ENCODE assay signal across 8 cellular contexts in genomic region chr2:241315183-241315878, GRCh38. TPM values are rescaled to one million over a fixed set of nuclear protein-coding genes. Genes with fewer than 3 reads are reported as not detected.
DNase-seq lines count a peak whose midpoint lies in the region; ATAC-seq and TF ChIP-seq lines count a peak whose summit lies in the region.

Gene HDLBP, minus strand, starts transcription at chr2:241315672. Its CDS starts 48,803 bp downstream, at chr2:241266869.

- H3K9ac ChIP-seq in DND-41 (ENCODE audit: low read depth, low read length) (peak within 1 kb of the TSS; percentile 82), GM23248 (peak within 1 kb of the TSS; percentile 99)

- peak within 1 kb of the TSS; percentile 72 for H3K4me2 ChIP-seq in DND-41 (ENCODE audit: insufficient read depth, low read length)
- H3K4me2 ChIP-seq in GM23248 (ENCODE audit: unreplicated experiment) = peak within 1 kb of the TSS; percentile 100

- POLR2A ChIA-PET in naive thymus-derived CD4-positive, alpha-beta T cell (lab: Charles Lee) = interaction anchor here (0.5 to 5.0 kb wide), 25 partner anchors 9 to 750 kb away, joined by 3 to 87 read pairs (median 4); partner anchors contain the start of genes ATG4B, DTYMK, MTERF4 and PASK

- H3K79me2 ChIP-seq in DND-41 (ENCODE audit: insufficient read depth, low read length) (peaks cover 96% of the 10 kb centered on the region), GM23248 (ENCODE audit: insufficient read depth) (peaks cover 90% of the 10 kb centered on the region)

- peaks cover 41% of the 10 kb centered on the region for H3K36me3 Mint-ChIP-seq in activated T-helper 1 cell treated with anti-CD3 and anti-CD28 coated beads, Interleukin-12 subunit alpha, Interleukin-12 subunit beta, Interleukin-2, Interleukin-4 antibody, amounts not matched to agents 30 ng/mL and 10 ng/mL and 1 ng/mL, durations not matched to agents 14 hours and 24 hours and 36 hours (ENCODE audit: low read depth)
- H3K36me3 Mint-ChIP-seq in naive thymus-derived CD4-positive, alpha-beta T cell = peaks cover 0 to 14% (median 4%) of the 10 kb centered on the region in 5 donors
- peaks cover 24 to 47% of the 10 kb centered on the region in 2 donors for H3K36me3 Mint-ChIP-seq in stimulated activated naive B cell treated with anti-CD40 and anti-IgM and Interleukin-4, amounts not matched to agents 10 μg/mL and 1 μg/mL and 100 μg/mL, for 72 hours

- H3K9me3 Mint-ChIP-seq in activated T-helper 1 cell treated with anti-CD3 and anti-CD28 coated beads, Interleukin-12 subunit alpha, Interleukin-12 subunit beta, Interleukin-2, Interleukin-4 antibody, amounts not matched to agents 30 ng/mL and 10 ng/mL and 1 ng/mL, durations not matched to agents 14 hours and 24 hours and 36 hours = no peaks in the 10 kb centered on the region
- H3K9me3 Mint-ChIP-seq in naive thymus-derived CD4-positive, alpha-beta T cell = peaks cover 0 to 3% (median 0%) of the 10 kb centered on the region in 11 donors
- no peaks in the 10 kb centered on the region for H3K9me3 Mint-ChIP-seq in stimulated activated naive B cell treated with anti-CD40 and anti-IgM and Interleukin-4, amounts not matched to agents 10 μg/mL and 1 μg/mL and 100 μg/mL, for 72 hours

- ATAC-seq in DND-41 (ENCODE audit: insufficient read depth, low read depth) = peak; percentile 83
- peak; percentile 87 for ATAC-seq in naive thymus-derived CD4-positive, alpha-beta T cell
- peak; percentile 78 to 81 for ATAC-seq in stimulated activated naive B cell treated with anti-CD40 and anti-IgM and Interleukin-4, amounts not matched to agents 10 μg/mL and 1 μg/mL and 100 μg/mL, for 72 hours (replicated peaks)

- H3K9me3 ChIP-seq in DND-41 (ENCODE audit: insufficient read depth, low read length, severe bottlenecking) (no peaks in the 10 kb centered on the region), GM23248 (ENCODE audit: low read depth) (no peaks in the 10 kb centered on the region)
- no peaks in the 10 kb centered on the region for H3K9me3 ChIP-seq in naive thymus-derived CD4-positive, alpha-beta T cell (ENCODE audit: control insufficient read depth in 2 of 3, low read length in 3 of 3)

- peak; percentile 100 for DNase-seq in DND-41
- DNase-seq in GM23248 = peak; percentile 99
- DNase-seq in Kasumi-1 (lab: John Stamatoyannopoulos, UW) = peak; percentile 69 to 81
- DNase-seq in RKO (ENCODE audit: low spot score) = peak; percentile 97
- DNase-seq in activated T-helper 1 cell treated with anti-CD3 and anti-CD28 coated beads, Interleukin-12 subunit alpha, Interleukin-12 subunit beta, Interleukin-2, Interleukin-4 antibody, amounts not matched to agents 30 ng/mL and 10 ng/mL and 1 ng/mL, durations not matched to agents 14 hours and 24 hours and 36 hours (ENCODE audit: low spot score) = peak; percentile 100
- DNase-seq in fibroblast of gingiva (ENCODE audit: low read depth) = peak; percentile 99
- DNase-seq in naive thymus-derived CD4-positive, alpha-beta T cell = peak; percentile 100
- DNase-seq in stimulated activated naive B cell treated with anti-CD40 and anti-IgM and Interleukin-4, amounts not matched to agents 10 μg/mL and 1 μg/mL and 100 μg/mL, for 72 hours = peak; percentile 100

- H3K27ac ChIP-seq in DND-41 (ENCODE audit: low read length) = peak within 1 kb of the TSS; percentile 99
- H3K27ac ChIP-seq in GM23248 = peak within 1 kb of the TSS; percentile 98
- peak within 1 kb of the TSS; percentile 95 for H3K27ac ChIP-seq in naive thymus-derived CD4-positive, alpha-beta T cell (ENCODE audit: low read depth, low read length)

- peak within 1 kb of the TSS; percentile 75 to 88 for H3K4me3 ChIP-seq in DND-41 (ENCODE audit: low read depth in 1 of 2, low read length in 2 of 2)
- peak within 1 kb of the TSS; percentile 96 for H3K4me3 ChIP-seq in GM23248
- peak within 1 kb of the TSS; percentile 98 for H3K4me3 ChIP-seq in naive thymus-derived CD4-positive, alpha-beta T cell (ENCODE audit: low read length)

- H3K27ac Mint-ChIP-seq in activated T-helper 1 cell treated with anti-CD3 and anti-CD28 coated beads, Interleukin-12 subunit alpha, Interleukin-12 subunit beta, Interleukin-2, Interleukin-4 antibody, amounts not matched to agents 30 ng/mL and 10 ng/mL and 1 ng/mL, durations not matched to agents 14 hours and 24 hours and 36 hours = peak within 1 kb of the TSS; percentile 100
- peak within 1 kb of the TSS; percentile 96 to 100 (median 99) for H3K27ac Mint-ChIP-seq in naive thymus-derived CD4-positive, alpha-beta T cell
- peak within 1 kb of the TSS; percentile 99 for H3K27ac Mint-ChIP-seq in stimulated activated naive B cell treated with anti-CD40 and anti-IgM and Interleukin-4, amounts not matched to agents 10 μg/mL and 1 μg/mL and 100 μg/mL, for 72 hours

- peak within 1 kb of the TSS; percentile 100 for H3K4me3 Mint-ChIP-seq in activated T-helper 1 cell treated with anti-CD3 and anti-CD28 coated beads, Interleukin-12 subunit alpha, Interleukin-12 subunit beta, Interleukin-2, Interleukin-4 antibody, amounts not matched to agents 30 ng/mL and 10 ng/mL and 1 ng/mL, durations not matched to agents 14 hours and 24 hours and 36 hours
- H3K4me3 Mint-ChIP-seq in naive thymus-derived CD4-positive, alpha-beta T cell = peak within 1 kb of the TSS; percentile 93 to 100 (median 98)
- peak within 1 kb of the TSS; percentile 95 to 99 for H3K4me3 Mint-ChIP-seq in stimulated activated naive B cell treated with anti-CD40 and anti-IgM and Interleukin-4, amounts not matched to agents 10 μg/mL and 1 μg/mL and 100 μg/mL, for 72 hours

- intact Hi-C loops in activated T-helper 1 cell treated with anti-CD3 and anti-CD28 coated beads, Interleukin-12 subunit alpha, Interleukin-12 subunit beta, Interleukin-2, Interleukin-4 antibody, amounts not matched to agents 30 ng/mL and 10 ng/mL and 1 ng/mL, durations not matched to agents 14 hours and 24 hours and 36 hours (cut with micrococcal nuclease) = loop anchor here (1.0 to 5.0 kb wide), 15 partner anchors 21 to 754 kb away; partner anchors contain the start of genes ATG4B, D2HGDH, DTYMK and FARP2
- intact Hi-C loops in naive thymus-derived CD4-positive, alpha-beta T cell (cut with micrococcal nuclease) = loop anchor here (1.0 to 2.0 kb wide), 21 partner anchors 15 to 754 kb away; partner anchors contain the start of genes ATG4B (in 2 of the 2), DTYMK (in 2 of the 2), FARP2 (in 2 of the 2) and ING5 (in 2 of the 2)

- H2AFZ ChIP-seq in DND-41 (ENCODE audit: low read depth, low read length) (peak within 1 kb of the TSS; percentile 86), GM23248 (peak within 1 kb of the TSS; percentile 68)

- no peaks in the 10 kb centered on the region for H3K27me3 ChIP-seq in DND-41 (ENCODE audit: insufficient read depth, low read length, poor library complexity)
- H3K27me3 ChIP-seq in GM23248 (replicated peaks; ENCODE audit: insufficient read depth) = no peaks in the 10 kb centered on the region
- H3K27me3 ChIP-seq in naive thymus-derived CD4-positive, alpha-beta T cell (ENCODE audit: control insufficient read depth in 2 of 2, insufficient read depth in 2 of 2, low read length in 2 of 2) = no peaks in the 10 kb centered on the region

- H3K36me3 ChIP-seq in DND-41 (ENCODE audit: insufficient read depth, low read length) (peaks cover 24% of the 10 kb centered on the region), GM23248 (ENCODE audit: low read depth) (no peaks in the 10 kb centered on the region)
- peaks cover 0 to 9% (median 0%) of the 10 kb centered on the region in 3 experiments for H3K36me3 ChIP-seq in naive thymus-derived CD4-positive, alpha-beta T cell (ENCODE audit: control insufficient read depth in 2 of 3, insufficient read depth in 3 of 3, low read length in 3 of 3)

- TF ChIP-seq CTCF in DND-41 (IDR thresholded peaks at IDR 0.05; ENCODE audit: borderline replicate concordance, extremely low read depth, low read length, poor library complexity, severe bottlenecking) = peak; percentile 87

- peaks cover 74% of the 10 kb centered on the region for H3K4me1 Mint-ChIP-seq in activated T-helper 1 cell treated with anti-CD3 and anti-CD28 coated beads, Interleukin-12 subunit alpha, Interleukin-12 subunit beta, Interleukin-2, Interleukin-4 antibody, amounts not matched to agents 30 ng/mL and 10 ng/mL and 1 ng/mL, durations not matched to agents 14 hours and 24 hours and 36 hours (ENCODE audit: low read depth)
- H3K4me1 Mint-ChIP-seq in naive thymus-derived CD4-positive, alpha-beta T cell = peaks cover 62 to 84% (median 75%) of the 10 kb centered on the region in 7 donors
- peaks cover 37 to 71% of the 10 kb centered on the region in 2 donors for H3K4me1 Mint-ChIP-seq in stimulated activated naive B cell treated with anti-CD40 and anti-IgM and Interleukin-4, amounts not matched to agents 10 μg/mL and 1 μg/mL and 100 μg/mL, for 72 hours

- no peaks in the 10 kb centered on the region for H3K9me2 ChIP-seq in GM23248 (ENCODE audit: insufficient read depth)

- H3K4me1 ChIP-seq in DND-41 (ENCODE audit: insufficient read depth, low read length) (peaks cover 79% of the 10 kb centered on the region), GM23248 (ENCODE audit: insufficient read depth) (peaks cover 54% of the 10 kb centered on the region)
- peaks cover 44 to 47% of the 10 kb centered on the region in 2 donors for H3K4me1 ChIP-seq in naive thymus-derived CD4-positive, alpha-beta T cell (ENCODE audit: control insufficient read depth in 2 of 2, insufficient read depth in 2 of 2, low read length in 2 of 2)

- 1% methylated on average over 38 to 39 of the region's 64 CpGs for WGBS in GM23248 (ENCODE audit: low coverage in 1 of 2, low lambda C conversion rate in 2 of 2, missing lambda C conversion rate in 2 of 2), 2 experiments

- peaks cover 32% of the 10 kb centered on the region for H3F3A ChIP-seq in GM23248 (ENCODE audit: insufficient read depth)

- CTCF ChIA-PET in naive thymus-derived CD4-positive, alpha-beta T cell (lab: Charles Lee) = interaction anchor here (0.6 to 1.2 kb wide), 6 partner anchors 14 to 418 kb away, joined by 3 to 4 read pairs (median 3); no protein-coding TSS in a partner anchor

- in situ Hi-C loops in GM23248 (cut with MboI) = no loop called here

- H4K20me1 ChIP-seq in DND-41 (ENCODE audit: insufficient read depth, low read length) = peaks cover 51% of the 10 kb centered on the region
- peaks cover 33% of the 10 kb centered on the region for H4K20me1 ChIP-seq in GM23248 (ENCODE audit: insufficient read depth)

- H3K27me3 Mint-ChIP-seq in activated T-helper 1 cell treated with anti-CD3 and anti-CD28 coated beads, Interleukin-12 subunit alpha, Interleukin-12 subunit beta, Interleukin-2, Interleukin-4 antibody, amounts not matched to agents 30 ng/mL and 10 ng/mL and 1 ng/mL, durations not matched to agents 14 hours and 24 hours and 36 hours (ENCODE audit: insufficient read depth) = peaks cover 2% of the 10 kb centered on the region
- no peaks in the 10 kb centered on the region for H3K27me3 Mint-ChIP-seq in naive thymus-derived CD4-positive, alpha-beta T cell
- no peaks in the 10 kb centered on the region for H3K27me3 Mint-ChIP-seq in stimulated activated naive B cell treated with anti-CD40 and anti-IgM and Interleukin-4, amounts not matched to agents 10 μg/mL and 1 μg/mL and 100 μg/mL, for 72 hours

RNA-seq across cellular contexts. Expression of gene HDLBP, which starts in this region (rescaled TPM):
- 707 and 711 TPM in 2 replicates for total RNA-seq in GM23248 (2014; rRNA removed; shearing (Covaris generic))
- 602 and 613 TPM in 2 replicates for polyA plus RNA-seq in GM23248 (2016; fragmentation: Nextera tagmentation; extraction: Ambion mirVana)
- 270 and 273 TPM in 2 replicates for total RNA-seq in activated T-helper 1 cell treated with anti-CD3 and anti-CD28 coated beads, Interleukin-12 subunit alpha, Interleukin-12 subunit beta, Interleukin-2, Interleukin-4 antibody, amounts not matched to agents 30 ng/mL and 10 ng/mL and 1 ng/mL, durations not matched to agents 14 hours and 24 hours and 36 hours
- 100 to 1,000 TPM; 127 to 231 (median 169) TPM for total RNA-seq in naive thymus-derived CD4-positive, alpha-beta T cell
- polyA plus RNA-seq in naive thymus-derived CD4-positive, alpha-beta T cell = 10 to 100 TPM; 42.8 to 71.8 TPM

Comparison
In these comparisons a context has a peak if more than half of its experiments do, and no peak if none do; other contexts are left out.
1. Peak in every context shown above with its lines: DNase-seq, ATAC-seq, H3K4me3 ChIP-seq and H3K27ac ChIP-seq.